ENCODE assay signal across 14 cellular contexts in genomic region chr4:155854597-155855226, GRCh38. TPM values are rescaled to one million over a fixed set of nuclear protein-coding genes. Genes with fewer than 3 reads are reported as not detected.
DNase-seq lines count a peak whose midpoint lies in the region; ATAC-seq, FAIRE-seq and TF ChIP-seq lines count a peak whose summit lies in the region.
"Had no signal": no experiment of that assay in that cellular context is flagged by ENCODE, and none has a peak within 500 bp of the region (broad histone marks: within the 10 kb centered on the region; RNA-seq: fewer than 3 reads in every experiment).

No MANE protein-coding gene starts in this region.

- H3K36me3 Mint-ChIP-seq in activated CD8-positive, alpha-beta T cell treated with anti-CD3 and anti-CD28 coated beads for 36 hours (ENCODE audit: low read depth): no peaks in the 10 kb centered on the region
- H3K36me3 Mint-ChIP-seq: activated CD4-positive, alpha-beta memory T cell treated with anti-CD3 and anti-CD28 coated beads for 36 hours had no signal

- no peaks in the 10 kb centered on the region for H3K4me1 ChIP-seq in kidney (ENCODE audit: control insufficient read depth in 1 of 2, insufficient read depth in 1 of 2, low read depth in 1 of 2, low read length in 2 of 2)

- no peak overlapping the region for H3K9ac ChIP-seq in kidney (ENCODE audit: low read length in 2 of 2)

- intact Hi-C loops in activated CD8-positive, alpha-beta T cell treated with anti-CD3 and anti-CD28 coated beads for 36 hours (cut with micrococcal nuclease): no loop called here
- intact Hi-C loops in kidney (cut with DNase I): no loop called here

- no peaks in the 10 kb centered on the region for H3K4me1 Mint-ChIP-seq in activated CD8-positive, alpha-beta T cell treated with anti-CD3 and anti-CD28 coated beads for 36 hours (ENCODE audit: low read depth)

- H3K4me3 ChIP-seq in choroid plexus epithelial cell (ENCODE audit: low read depth, low read length) (no peak overlapping the region), kidney (ENCODE audit: low read length in 2 of 2) (no peak overlapping the region)

- H3K27ac Mint-ChIP-seq in activated CD8-positive, alpha-beta T cell treated with anti-CD3 and anti-CD28 coated beads for 36 hours: no peak overlapping the region
- H3K27ac Mint-ChIP-seq: activated CD4-positive, alpha-beta memory T cell treated with anti-CD3 and anti-CD28 coated beads for 36 hours had no signal

- POLR2A ChIA-PET in activated CD8-positive, alpha-beta T cell treated with anti-CD3 and anti-CD28 coated beads for 36 hours (lab: Charles Lee): no interaction called here

- no peaks in the 10 kb centered on the region for H3K9me3 Mint-ChIP-seq in activated CD8-positive, alpha-beta T cell treated with anti-CD3 and anti-CD28 coated beads for 36 hours
- H3K9me3 Mint-ChIP-seq: activated CD4-positive, alpha-beta memory T cell treated with anti-CD3 and anti-CD28 coated beads for 36 hours had no signal

- no peak for FAIRE-seq in kidney (lab: Jason Lieb, UNC)

- CTCF ChIA-PET in activated CD8-positive, alpha-beta T cell treated with anti-CD3 and anti-CD28 coated beads for 36 hours (lab: Charles Lee): no interaction called here

- peak; percentile 5 for DNase-seq in NOMO-1 treated with dmso at 0.1 percent for 144 hours (lab: John Stamatoyannopoulos, UW; ENCODE audit: unreplicated experiment)
- peak; percentile 51 for DNase-seq in choroid plexus epithelial cell (ENCODE audit: low read depth)
- peak; percentile 11 for DNase-seq in retina
- no peak for DNase-seq in activated CD8-positive, alpha-beta T cell treated with anti-CD3 and anti-CD28 coated beads for 36 hours
- no peak for DNase-seq in kidney
- no peak for DNase-seq in NK-92 (lab: John Stamatoyannopoulos, UW; ENCODE audit: unreplicated experiment)
- no peak for DNase-seq in activated naive CD4-positive, alpha-beta T cell (lab: John Stamatoyannopoulos, UW)
- DNase-seq: activated CD4-positive, alpha-beta memory T cell treated with anti-CD3 and anti-CD28 coated beads for 36 hours; kidney glomerular epithelial cell; NCI-H446 treated with DMSO at 0.1 percent for 48 hours had no signal

- H3K4me3 Mint-ChIP-seq in activated CD8-positive, alpha-beta T cell treated with anti-CD3 and anti-CD28 coated beads for 36 hours: no peak overlapping the region
- H3K4me3 Mint-ChIP-seq: activated CD4-positive, alpha-beta memory T cell treated with anti-CD3 and anti-CD28 coated beads for 36 hours had no signal

- H3K27me3 Mint-ChIP-seq in activated CD8-positive, alpha-beta T cell treated with anti-CD3 and anti-CD28 coated beads for 36 hours: peaks cover 9% of the 10 kb centered on the region
- H3K27me3 Mint-ChIP-seq: activated CD4-positive, alpha-beta memory T cell treated with anti-CD3 and anti-CD28 coated beads for 36 hours had no signal

- TF ChIP-seq CTCF in choroid plexus epithelial cell (conservative IDR thresholded peaks at IDR 0.05; ENCODE audit: low read depth, low read length) (no peak), kidney (IDR thresholded peaks at IDR 0.05; ENCODE audit: borderline replicate concordance, extremely low read depth, insufficient read depth) (no peak)
- no peak for TF ChIP-seq CTCF in activated CD8-positive, alpha-beta T cell treated with anti-CD3 and anti-CD28 coated beads for 36 hours (IDR thresholded peaks at IDR 0.05)

- H3K27ac ChIP-seq in kidney (ENCODE audit: low read depth in 2 of 2, low read length in 2 of 2): no peak overlapping the region
- H3K27ac ChIP-seq: epithelial cell of prostate had no signal

- H3K36me3 ChIP-seq in kidney (ENCODE audit: control insufficient read depth in 1 of 2, insufficient read depth in 2 of 2, low read length in 2 of 2): no peaks in the 10 kb centered on the region

- no peaks in the 10 kb centered on the region for H3K9me3 ChIP-seq in kidney (ENCODE audit: control insufficient read depth in 1 of 2, low read length in 2 of 2)

- ATAC-seq in GM18870 (IDR thresholded peaks at IDR 0.05; ENCODE audit: unreplicated experiment): peak; percentile 61
- ATAC-seq in activated CD8-positive, alpha-beta T cell treated with anti-CD3 and anti-CD28 coated beads for 36 hours: no peak

RNA-seq across cellular contexts. Expression of gene ASIC5, which starts 11.4 kb away (rescaled TPM):
- not detected for total RNA-seq in activated CD8-positive, alpha-beta T cell treated with anti-CD3 and anti-CD28 coated beads for 36 hours
- total RNA-seq in kidney: not detected
- not detected for polyA plus RNA-seq in kidney (ENCODE audit: insufficient read depth, low read depth, low replicate concordance)
- total RNA-seq: activated CD4-positive, alpha-beta memory T cell treated with anti-CD3 and anti-CD28 coated beads for 36 hours had no signal
- polyA plus RNA-seq: adipose tissue, thymus had no signal

RNA-seq across cellular contexts. Expression of gene TDO2, which starts 48.8 kb away (rescaled TPM):
- total RNA-seq in activated CD8-positive, alpha-beta T cell treated with anti-CD3 and anti-CD28 coated beads for 36 hours: not detected
- 1.3 TPM for total RNA-seq in kidney
- 0.41 TPM for polyA plus RNA-seq in kidney (ENCODE audit: insufficient read depth, low read depth, low replicate concordance)
- total RNA-seq: activated CD4-positive, alpha-beta memory T cell treated with anti-CD3 and anti-CD28 coated beads for 36 hours had no signal

Comparison
In these comparisons a context has a peak if more than half of its experiments do, and no peak if none do; other contexts are left out.
1. DNase-seq: peak in NOMO-1 treated with dmso at 0.1 percent for 144 hours (single experiment), choroid plexus epithelial cell (single experiment) and retina (single experiment); none in activated CD8-positive, alpha-beta T cell treated with anti-CD3 and anti-CD28 coated beads for 36 hours (single experiment), kidney (single experiment), NK-92 (single experiment) and activated naive CD4-positive, alpha-beta T cell (0 of 4).